In genomic region chr1:43388021-43388575, GRCh38 we compare ENCODE assay signal across 1 cellular context.
TF ChIP-seq lines count a peak whose summit lies in the region.

No MANE protein-coding gene starts in this region.

TF ChIP-seq in IMR-90, 13 proteins besides CTCF, POLR2A, EP300 and RAD21:
- TF ChIP-seq SMC3 (IDR thresholded peaks at IDR 0.05; ENCODE audit: low read depth, low read length) (no peak), RCOR1 (IDR thresholded peaks at IDR 0.05; ENCODE audit: insufficient replicate concordance, low read length) (no peak), CEBPB (IDR thresholded peaks at IDR 0.05; ENCODE audit: low read depth, low read length) (no peak), NFE2L2 (IDR thresholded peaks at IDR 0.05; ENCODE audit: low read depth, low read length) (no peak), MAZ (IDR thresholded peaks at IDR 0.05; ENCODE audit: borderline replicate concordance, low read depth, low read length) (no peak), MXI1 (IDR thresholded peaks at IDR 0.05; ENCODE audit: borderline replicate concordance, low read depth, low read length) (no peak), BHLHE40 (IDR thresholded peaks at IDR 0.05; ENCODE audit: low read depth, low read length) (no peak), USF2 (IDR thresholded peaks at IDR 0.05; ENCODE audit: low read depth, low read length) (no peak), CHD1 (IDR thresholded peaks at IDR 0.05; ENCODE audit: low read depth, low read length) (no peak), ELK1 (IDR thresholded peaks at IDR 0.05; ENCODE audit: borderline replicate concordance, low read depth, low read length) (no peak), RFX5 (IDR thresholded peaks at IDR 0.05; ENCODE audit: low read depth, low read length) (no peak), MAFK (IDR thresholded peaks at IDR 0.05; ENCODE audit: low read depth, low read length) (no peak)
